In the genomic region with DNA sequence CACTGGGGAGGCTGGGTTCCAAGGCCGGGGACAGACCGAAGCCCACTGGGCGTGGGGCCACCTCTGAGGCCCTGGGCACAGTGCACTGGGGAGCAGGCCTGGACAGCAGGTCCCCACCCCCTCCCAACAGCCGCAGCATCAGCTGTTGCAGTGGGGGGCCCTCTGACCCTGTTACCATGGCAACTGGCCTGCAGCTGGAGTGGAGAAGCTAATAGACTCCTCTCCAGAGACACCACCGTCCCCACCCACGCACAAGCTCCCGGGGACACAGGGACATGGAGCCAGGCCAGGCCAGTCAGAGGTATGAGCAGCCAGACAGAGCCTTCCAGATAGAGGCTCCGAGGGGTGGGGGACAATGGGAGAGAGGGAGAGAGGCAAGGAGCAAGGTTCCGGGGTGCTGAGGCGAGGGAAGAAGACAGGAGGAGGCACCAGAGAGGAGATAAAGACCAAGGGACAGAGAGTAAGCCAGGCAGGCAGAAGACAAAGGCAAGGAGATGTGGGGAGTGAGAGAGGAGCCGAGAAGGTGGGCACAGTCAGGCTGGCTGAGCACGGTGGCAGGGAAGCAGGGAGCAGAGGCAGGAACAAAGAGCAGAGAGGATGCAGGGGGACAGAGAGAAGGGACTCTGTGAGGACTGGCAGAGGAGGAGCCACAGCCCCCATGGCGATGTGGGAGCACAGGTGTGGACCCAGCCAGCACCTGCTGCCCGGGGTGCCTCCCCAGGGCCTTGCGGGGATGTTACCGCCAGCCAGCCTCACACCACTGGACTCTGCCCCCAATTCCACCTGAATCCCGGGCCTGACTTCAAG, we compare ENCODE assay signal across 1 cellular context.
TF ChIP-seq lines count a peak whose summit lies in the region.

No MANE protein-coding gene starts in this region.

TF ChIP-seq in K562, 482 proteins besides CTCF, POLR2A, EP300 and RAD21 (continued from another document):
- TF ChIP-seq HNRNPL (IDR thresholded peaks at IDR 0.05; ENCODE audit: low read depth, low read length) (no peak), ZKSCAN8 (CRISPR knock-in tag; IDR thresholded peaks at IDR 0.05) (no peak), EGR1 (conservative IDR thresholded peaks at IDR 0.05) (peak; percentile 96), ZKSCAN3 (CRISPR knock-in tag; IDR thresholded peaks at IDR 0.05) (no peak), JUN (IDR thresholded peaks at IDR 0.05; ENCODE audit: borderline replicate concordance, low read depth, low read length) (no peak), JUN (CRISPR knock-in tag; IDR thresholded peaks at IDR 0.05; ENCODE audit: borderline replicate concordance) (no peak), TAF1 (IDR thresholded peaks at IDR 0.05; ENCODE audit: control insufficient read depth, extremely low read depth, insufficient read depth, low read length, severe bottlenecking) (no peak), FOXA3 (CRISPR knock-in tag; conservative IDR thresholded peaks at IDR 0.05 in 1 of 2, IDR thresholded peaks at IDR 0.05 in 1 of 2) (no peak), RCOR1 (IDR thresholded peaks at IDR 0.05; ENCODE audit: borderline replicate concordance in 1 of 2, low read depth in 2 of 2, low read length in 2 of 2) (0 out of 4 replicates have a peak, but pooled peaks of 1 of the 2 experiments have one; percentile 3), SUPT5H (IDR thresholded peaks at IDR 0.05) (no peak), KLF10 (CRISPR knock-in tag; IDR thresholded peaks at IDR 0.05) (no peak), MYBL2 (IDR thresholded peaks at IDR 0.05; ENCODE audit: low read depth) (no peak), MYBL2 (CRISPR knock-in tag; IDR thresholded peaks at IDR 0.05; ENCODE audit: borderline replicate concordance) (no peak), NCOA6 (IDR thresholded peaks at IDR 0.05) (no peak), SAP30 (IDR thresholded peaks at IDR 0.05; ENCODE audit: borderline replicate concordance, insufficient read depth, low read depth, low read length, poor library complexity, severe bottlenecking) (no peak), CEBPG (CRISPR knock-in tag; IDR thresholded peaks at IDR 0.05) (no peak), CEBPG (tag; conservative IDR thresholded peaks at IDR 0.05 in 1 of 2, IDR thresholded peaks at IDR 0.05 in 1 of 2) (no peak), GATA2 (CRISPR knock-in tag; IDR thresholded peaks at IDR 0.05) (no peak), EZH2 (IDR thresholded peaks at IDR 0.05; ENCODE audit: borderline replicate concordance, low read depth, low read length) (no peak), IFI16 (CRISPR knock-in tag; IDR thresholded peaks at IDR 0.05) (no peak), NR1H2 (CRISPR knock-in tag; IDR thresholded peaks at IDR 0.05) (no peak), CBFA2T2 (conservative IDR thresholded peaks at IDR 0.05) (no peak), ZBED1 (IDR thresholded peaks at IDR 0.05) (no peak), E4F1 (CRISPR knock-in tag; IDR thresholded peaks at IDR 0.05; ENCODE audit: borderline replicate concordance) (no peak), HBP1 (CRISPR knock-in tag; IDR thresholded peaks at IDR 0.05) (peak; percentile 85), PHB (CRISPR knock-in tag; IDR thresholded peaks at IDR 0.05) (no peak), CREM (IDR thresholded peaks at IDR 0.05; ENCODE audit: low read depth) (0 out of 2 replicates have a peak, but pooled peaks have one; percentile 5), TCF15 (CRISPR knock-in tag; IDR thresholded peaks at IDR 0.05) (no peak), HSF4 (CRISPR knock-in tag; IDR thresholded peaks at IDR 0.05; ENCODE audit: borderline replicate concordance) (no peak), TOE1 (IDR thresholded peaks at IDR 0.05; ENCODE audit: borderline replicate concordance) (no peak), TOE1 (CRISPR knock-in tag; IDR thresholded peaks at IDR 0.05; ENCODE audit: borderline replicate concordance, low read depth) (no peak), ZNF143 (CRISPR knock-in tag; IDR thresholded peaks at IDR 0.05) (no peak), SLC30A9 (CRISPR knock-in tag; IDR thresholded peaks at IDR 0.05) (no peak), ZNF764 (CRISPR knock-in tag; IDR thresholded peaks at IDR 0.05; ENCODE audit: low read depth) (no peak), MAX (CRISPR knock-in tag; IDR thresholded peaks at IDR 0.05) (no peak), NEUROD1 (IDR thresholded peaks at IDR 0.05; ENCODE audit: borderline replicate concordance, low read depth, low read length, partially characterized antibody) (no peak), THRAP3 (IDR thresholded peaks at IDR 0.05; ENCODE audit: borderline replicate concordance) (no peak), ATF6 (CRISPR knock-in tag; IDR thresholded peaks at IDR 0.05) (no peak), EP400 (IDR thresholded peaks at IDR 0.05) (no peak), HDGF (IDR thresholded peaks at IDR 0.05) (no peak)
- TF ChIP-seq, protein P1, sequence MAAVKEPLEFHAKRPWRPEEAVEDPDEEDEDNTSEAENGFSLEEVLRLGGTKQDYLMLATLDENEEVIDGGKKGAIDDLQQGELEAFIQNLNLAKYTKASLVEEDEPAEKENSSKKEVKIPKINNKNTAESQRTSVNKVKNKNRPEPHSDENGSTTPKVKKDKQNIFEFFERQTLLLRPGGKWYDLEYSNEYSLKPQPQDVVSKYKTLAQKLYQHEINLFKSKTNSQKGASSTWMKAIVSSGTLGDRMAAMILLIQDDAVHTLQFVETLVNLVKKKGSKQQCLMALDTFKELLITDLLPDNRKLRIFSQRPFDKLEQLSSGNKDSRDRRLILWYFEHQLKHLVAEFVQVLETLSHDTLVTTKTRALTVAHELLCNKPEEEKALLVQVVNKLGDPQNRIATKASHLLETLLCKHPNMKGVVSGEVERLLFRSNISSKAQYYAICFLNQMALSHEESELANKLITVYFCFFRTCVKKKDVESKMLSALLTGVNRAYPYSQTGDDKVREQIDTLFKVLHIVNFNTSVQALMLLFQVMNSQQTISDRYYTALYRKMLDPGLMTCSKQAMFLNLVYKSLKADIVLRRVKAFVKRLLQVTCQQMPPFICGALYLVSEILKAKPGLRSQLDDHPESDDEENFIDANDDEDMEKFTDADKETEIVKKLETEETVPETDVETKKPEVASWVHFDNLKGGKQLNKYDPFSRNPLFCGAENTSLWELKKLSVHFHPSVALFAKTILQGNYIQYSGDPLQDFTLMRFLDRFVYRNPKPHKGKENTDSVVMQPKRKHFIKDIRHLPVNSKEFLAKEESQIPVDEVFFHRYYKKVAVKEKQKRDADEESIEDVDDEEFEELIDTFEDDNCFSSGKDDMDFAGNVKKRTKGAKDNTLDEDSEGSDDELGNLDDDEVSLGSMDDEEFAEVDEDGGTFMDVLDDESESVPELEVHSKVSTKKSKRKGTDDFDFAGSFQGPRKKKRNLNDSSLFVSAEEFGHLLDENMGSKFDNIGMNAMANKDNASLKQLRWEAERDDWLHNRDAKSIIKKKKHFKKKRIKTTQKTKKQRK (IDR thresholded peaks at IDR 0.05; ENCODE audit: borderline replicate concordance, low read depth, low read length), result no peak
- TF ChIP-seq, protein P2, sequence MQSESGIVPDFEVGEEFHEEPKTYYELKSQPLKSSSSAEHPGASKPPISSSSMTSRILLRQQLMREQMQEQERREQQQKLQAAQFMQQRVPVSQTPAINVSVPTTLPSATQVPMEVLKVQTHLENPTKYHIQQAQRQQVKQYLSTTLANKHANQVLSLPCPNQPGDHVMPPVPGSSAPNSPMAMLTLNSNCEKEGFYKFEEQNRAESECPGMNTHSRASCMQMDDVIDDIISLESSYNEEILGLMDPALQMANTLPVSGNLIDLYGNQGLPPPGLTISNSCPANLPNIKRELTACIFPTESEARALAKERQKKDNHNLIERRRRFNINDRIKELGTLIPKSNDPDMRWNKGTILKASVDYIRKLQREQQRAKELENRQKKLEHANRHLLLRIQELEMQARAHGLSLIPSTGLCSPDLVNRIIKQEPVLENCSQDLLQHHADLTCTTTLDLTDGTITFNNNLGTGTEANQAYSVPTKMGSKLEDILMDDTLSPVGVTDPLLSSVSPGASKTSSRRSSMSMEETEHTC (IDR thresholded peaks at IDR 0.05), result no peak
